In the genomic region with DNA sequence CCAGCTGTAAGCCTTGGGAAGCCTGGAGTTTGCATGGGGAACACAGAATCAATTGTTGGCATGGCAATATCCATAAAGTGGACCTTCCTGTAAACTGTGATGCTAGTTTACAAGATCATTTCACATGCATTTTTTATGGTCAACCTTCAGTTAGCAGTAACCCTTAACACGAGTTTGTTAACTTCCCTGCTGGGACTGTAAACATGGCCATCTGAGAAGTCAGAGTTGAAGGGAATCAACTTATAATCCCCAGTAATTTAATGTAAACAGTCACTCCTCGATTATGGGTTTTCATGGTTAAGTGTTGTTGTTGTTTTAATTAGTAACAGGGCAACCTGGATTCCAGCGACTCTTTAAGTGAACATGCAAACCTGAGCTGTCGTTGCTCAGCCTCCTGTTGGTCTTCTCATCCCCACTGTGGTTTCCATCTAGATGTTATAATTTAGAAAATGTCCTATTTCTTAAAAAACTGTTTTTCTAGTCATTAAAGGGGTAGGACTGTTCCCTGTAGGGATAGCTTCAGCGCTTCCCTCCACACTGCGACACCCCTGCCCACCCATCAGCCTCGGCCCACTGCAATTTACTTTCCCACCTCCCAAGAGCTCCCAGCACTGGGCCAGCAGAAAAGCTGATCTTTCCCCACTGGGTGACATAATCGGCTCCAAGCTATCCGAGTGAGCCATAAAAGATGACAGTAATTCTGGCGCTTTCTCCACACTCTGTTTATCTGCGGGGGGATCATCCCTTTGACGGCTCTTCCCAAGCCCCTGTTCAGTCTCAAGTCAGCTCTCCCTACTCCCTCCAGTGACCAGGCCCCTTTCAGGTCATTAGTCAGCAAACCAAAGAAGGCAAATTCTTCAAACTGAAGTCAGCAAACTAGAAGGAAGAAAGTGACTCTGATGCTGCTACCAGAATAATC, we compare ENCODE assay signal across 11 cellular contexts.
DNase-seq lines count a peak whose midpoint lies in the region; ATAC-seq and TF ChIP-seq lines count a peak whose summit lies in the region.
"Had no signal": no experiment of that assay in that cellular context is flagged by ENCODE, and none has a peak within 500 bp of the region (broad histone marks: within the 10 kb centered on the region; RNA-seq: fewer than 3 reads in every experiment).

No MANE protein-coding gene starts in this region.

- H3K9me3 Mint-ChIP-seq in immature natural killer cell (no peaks in the 10 kb centered on the region), Calu3 (ENCODE audit: low read depth, unreplicated experiment) (no peaks in the 10 kb centered on the region)
- H3K9me3 Mint-ChIP-seq: activated T-helper 2 cell treated with anti-CD3 and anti-CD28 coated beads, Interferon-gamma antibody, Interleukin-2, Interleukin-4, amounts not matched to agents 10 μg/mL and 5 μg/mL and 100 μg/mL, durations not matched to agents 14 hours and 24 hours and 36 hours; T-helper 2 cell treated with Interferon-gamma antibody and Interleukin-4, amounts not matched to agents 5 μg/mL and 100 μg/mL, for 36 hours had no signal

- dilution Hi-C loops in IMR-90 (cut with HindIII; ENCODE audit: low sequenced_read_pairs, unreplicated experiment), result no loop called here

- H2AK9ac ChIP-seq in IMR-90 (replicated peaks; ENCODE audit: low read depth, low read length, poor library complexity), result peak overlapping the region; percentile 25

- peak overlapping the region; percentile 31; the same call in 2 of the 3 replicates for H2BK15ac ChIP-seq in IMR-90 (ENCODE audit: low read depth, low read length)

- intact Hi-C loops in IMR-90 (cut with micrococcal nuclease) (loop anchor here (1.0 kb wide), 1 partner anchor 8 kb away; no protein-coding TSS in a partner anchor), Calu3 (cut with micrococcal nuclease; ENCODE audit: unreplicated experiment) (no loop called here)

- H3K36me3 Mint-ChIP-seq in immature natural killer cell (no peaks in the 10 kb centered on the region), Calu3 (ENCODE audit: insufficient read depth, unreplicated experiment) (peaks cover 12% of the 10 kb centered on the region)

- H3K27me3 ChIP-seq in IMR-90 (ENCODE audit: control insufficient read depth, insufficient read depth, low read length) (no peaks in the 10 kb centered on the region), brain microvascular endothelial cell (replicated peaks) (no peaks in the 10 kb centered on the region), suprapubic skin (no peaks in the 10 kb centered on the region)

- peak overlapping the region; percentile 7 for H3K4me2 ChIP-seq in IMR-90 (ENCODE audit: low read depth, low read length)

- DNase-seq in IMR-90 (peak; percentile 83), brain microvascular endothelial cell (peak; percentile 57), left kidney (ENCODE audit: low read depth, low spot score) (peak; percentile 78), suprapubic skin (ENCODE audit: low spot score in 2 of 2) (peak in 1 of 2 donors; percentile 60), RPMI8226 (no peak), immature natural killer cell (no peak), Calu3 (no peak), globus pallidus (ENCODE audit: low spot score) (no peak)
- DNase-seq: NCI-H187 treated with DMSO at 0.1 percent for 48 hours had no signal

- peak overlapping the region; percentile 39; the same call in 1 of the 2 replicates for H3K23ac ChIP-seq in IMR-90 (ENCODE audit: low read depth, low read length)

- no peak overlapping the region for H3K4me3 Mint-ChIP-seq in immature natural killer cell
- no peak overlapping the region for H3K4me3 Mint-ChIP-seq in Calu3 (ENCODE audit: low read depth, unreplicated experiment)
- H3K4me3 Mint-ChIP-seq: T-helper 2 cell treated with Interferon-gamma antibody and Interleukin-4, amounts not matched to agents 5 μg/mL and 100 μg/mL, for 36 hours had no signal

- BruUV-seq in IMR-90 (replicated peaks; lab: Mats Ljungman, UMichigan), result no TSS peak
- BruUV-seq in Calu3 (replicated peaks; lab: Mats Ljungman, UMichigan), result no TSS peak

- H3K9me1 ChIP-seq in IMR-90 (ENCODE audit: insufficient read depth, low read length), result peaks cover 61% of the 10 kb centered on the region

- 43% methylated on average over 1 of the region's 12 CpGs; no CpG with 5 or more reads in 1 of the 2 experiments for whole genome bisulfite sequencing in IMR-90 (ENCODE audit: extremely low coverage in 2 of 2, insufficient read length in 1 of 2), 2 experiments
- 70% methylated on average over 12 of the region's 12 CpGs for WGBS in suprapubic skin

- peak overlapping the region; percentile 8 to 63; a peak in 3 of 4 replicates for H4K8ac ChIP-seq in IMR-90 (ENCODE audit: low read depth in 2 of 2, low read length in 2 of 2)

- H3K4me1 Mint-ChIP-seq in immature natural killer cell (no peaks in the 10 kb centered on the region), Calu3 (ENCODE audit: low read depth, unreplicated experiment) (no peaks in the 10 kb centered on the region)

- no peak overlapping the region for H3K4me3 ChIP-seq in IMR-90 (ENCODE audit: insufficient read depth, low read depth, low read length)
- no peak overlapping the region for H3K4me3 ChIP-seq in brain microvascular endothelial cell (ENCODE audit: low read depth, low read length)
- no peak overlapping the region for H3K4me3 ChIP-seq in suprapubic skin

- peak overlapping the region; percentile 71 for H2BK120ac ChIP-seq in IMR-90 (ENCODE audit: low read depth, low read length)

- H3K4me1 ChIP-seq in IMR-90 (ENCODE audit: control insufficient read depth, insufficient read depth, low read length) (peaks cover 32% of the 10 kb centered on the region), suprapubic skin (peaks cover 46% of the 10 kb centered on the region)

- no peak; the same call in 1 of the 2 replicates for TF ChIP-seq RAD21 in IMR-90 (IDR thresholded peaks at IDR 0.05; ENCODE audit: low read length)

- no peak for TF ChIP-seq CTCF in IMR-90 (conservative IDR thresholded peaks at IDR 0.05; ENCODE audit: low read depth, low read length)
- TF ChIP-seq CTCF in brain microvascular endothelial cell (IDR thresholded peaks at IDR 0.05; ENCODE audit: low read depth, low read length, missing control alignments), result no peak
- TF ChIP-seq CTCF in suprapubic skin (IDR thresholded peaks at IDR 0.05), result no peak
- TF ChIP-seq CTCF in Calu3 (IDR thresholded peaks at IDR 0.05; ENCODE audit: unreplicated experiment), result no peak

- H3K18ac ChIP-seq in IMR-90 (ENCODE audit: low read depth, low read length), result peak overlapping the region; percentile 59

- H3K9me3 ChIP-seq in IMR-90 (ENCODE audit: control insufficient read depth, insufficient read depth, low read length), result no peaks in the 10 kb centered on the region
- no peaks in the 10 kb centered on the region for H3K9me3 ChIP-seq in suprapubic skin

- CTCF ChIA-PET in IMR-90 (lab: Yijun Ruan, JAX), result interaction anchor here (0.6 to 1.1 kb wide), 2 partner anchors 50 to 72 kb away, joined by 3 read pairs; no protein-coding TSS in a partner anchor
- CTCF ChIA-PET in Calu3 (lab: Charles Lee), result no interaction called here

- H3K14ac ChIP-seq in IMR-90 (replicated peaks; ENCODE audit: low read depth, low read length), result peak overlapping the region; percentile 51

- no peak for TF ChIP-seq POLR2A in IMR-90 (IDR thresholded peaks at IDR 0.05; ENCODE audit: low read depth, low read length)
- no peak for TF ChIP-seq POLR2A in suprapubic skin (IDR thresholded peaks at IDR 0.05)

- H3K27ac Mint-ChIP-seq in immature natural killer cell, result no peak overlapping the region
- H3K27ac Mint-ChIP-seq in Calu3 (ENCODE audit: unreplicated experiment), result no peak overlapping the region
- H3K27ac Mint-ChIP-seq: activated T-helper 2 cell treated with anti-CD3 and anti-CD28 coated beads, Interferon-gamma antibody, Interleukin-2, Interleukin-4, amounts not matched to agents 10 μg/mL and 5 μg/mL and 100 μg/mL, durations not matched to agents 14 hours and 24 hours and 36 hours; T-helper 2 cell treated with Interferon-gamma antibody and Interleukin-4, amounts not matched to agents 5 μg/mL and 100 μg/mL, for 36 hours had no signal

- H4K91ac ChIP-seq in IMR-90 (ENCODE audit: insufficient read depth, low read depth, low read length), result peak overlapping the region; percentile 34

- in situ Hi-C loops in IMR-90 (cut with MboI; ENCODE audit: low sequenced_read_pairs) (no loop called here), brain microvascular endothelial cell (cut with HindIII; ENCODE audit: low pct_ligation_motif_present, low sequenced_read_pairs) (no loop called here)

- H2AFZ ChIP-seq in IMR-90 (replicated peaks; ENCODE audit: low read length, poor library complexity), result peak overlapping the region; percentile 15

- no peak for TF ChIP-seq EP300 in suprapubic skin (IDR thresholded peaks at IDR 0.05)

- peaks cover 50% of the 10 kb centered on the region; the same call in 1 of the 2 replicates for H4K20me1 ChIP-seq in IMR-90 (ENCODE audit: insufficient read depth, low read length)

- H4K5ac ChIP-seq in IMR-90 (ENCODE audit: low read depth, low read length), result peak overlapping the region; percentile 43

- peaks cover 41 to 98% of the 10 kb centered on the region in 2 experiments for H3K79me1 ChIP-seq in IMR-90 (ENCODE audit: low read depth in 1 of 2, low read length in 2 of 2)

- peak overlapping the region; percentile 71 for H2AK5ac ChIP-seq in IMR-90 (ENCODE audit: low read depth, low read length)

- peak overlapping the region; percentile 86 for H2BK5ac ChIP-seq in IMR-90 (ENCODE audit: low read depth, low read length, poor library complexity, severe bottlenecking)

- H3K4ac ChIP-seq in IMR-90 (ENCODE audit: low read depth, low read length), result peak overlapping the region; percentile 66

- H3K56ac ChIP-seq in IMR-90 (ENCODE audit: extremely low read depth, insufficient read depth, low read length), result peak overlapping the region; percentile 52

- H3K36me3 ChIP-seq in IMR-90 (ENCODE audit: control insufficient read depth, insufficient read depth, low read length), result peaks cover 18% of the 10 kb centered on the region
- H3K36me3 ChIP-seq in brain microvascular endothelial cell (replicated peaks), result peaks cover 54% of the 10 kb centered on the region
- H3K36me3 ChIP-seq in suprapubic skin, result no peaks in the 10 kb centered on the region

- peaks cover 0 to 5% (median 4%) of the 10 kb centered on the region in 3 donors for H3K27me3 Mint-ChIP-seq in immature natural killer cell (ENCODE audit: low read depth in 3 of 3)
- no peaks in the 10 kb centered on the region for H3K27me3 Mint-ChIP-seq in Calu3 (ENCODE audit: unreplicated experiment)

- peak; percentile 34 for ATAC-seq in IMR-90 (ENCODE audit: low read depth)

- POLR2A ChIA-PET in IMR-90 (lab: Charles Lee; ENCODE audit: unreplicated experiment), result interaction anchor here (0.5 kb wide), 1 partner anchor 144 kb away, joined by 11 read pairs; no protein-coding TSS in a partner anchor

- peak overlapping the region; percentile 47; the same call in 1 of the 2 replicates for H2BK20ac ChIP-seq in IMR-90 (ENCODE audit: low read depth, low read length)

- H3K27ac ChIP-seq in IMR-90 (ENCODE audit: insufficient read depth, low read length), result peak overlapping the region; percentile 88
- peak overlapping the region; percentile 82 for H3K27ac ChIP-seq in brain microvascular endothelial cell
- H3K27ac ChIP-seq in suprapubic skin, result peak overlapping the region; percentile 85

- H3K9ac ChIP-seq in IMR-90 (ENCODE audit: low read depth, low read length), result 0 out of 2 replicates have a peak overlapping the region, but pooled peaks have one; percentile 6

TF ChIP-seq in IMR-90, 13 proteins besides CTCF, POLR2A, EP300 and RAD21 (continues in another document):
- peak; percentile 72 for TF ChIP-seq MAFK (IDR thresholded peaks at IDR 0.05; ENCODE audit: low read depth, low read length)

Comparison
In these comparisons a context has a peak if more than half of its experiments do, and no peak if none do; other contexts are left out.
1. DNase-seq: peak in IMR-90 (single experiment), brain microvascular endothelial cell (single experiment) and left kidney (single experiment); none in RPMI8226 (single experiment), immature natural killer cell (0 of 3), Calu3 (single experiment) and globus pallidus (single experiment).
2. Peak in every context shown above with its lines, with median percentiles within 50 percentile points of each other: H3K27ac ChIP-seq.